In the genomic region with DNA sequence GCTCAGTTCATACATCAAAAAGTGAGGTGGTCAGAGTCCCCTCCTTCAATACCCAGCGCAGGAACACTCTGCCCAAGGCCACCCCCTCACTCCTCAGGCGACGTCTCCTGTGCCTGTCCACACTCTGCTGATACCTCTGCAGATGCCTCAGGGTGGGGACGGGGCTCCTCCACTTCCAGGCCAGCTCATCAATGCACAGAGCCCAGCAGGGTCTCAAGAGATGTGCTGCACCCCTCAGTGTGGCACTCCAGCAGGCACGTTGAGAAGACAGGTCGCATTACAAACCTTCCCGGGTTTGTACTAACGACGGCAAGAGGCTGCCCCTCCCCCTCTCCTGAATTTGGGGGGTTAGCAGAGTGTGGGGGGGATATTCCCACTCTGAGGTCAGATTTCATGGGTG, we compare ENCODE assay signal across 27 cellular contexts.
"Had no signal": no experiment of that assay in that cellular context is flagged by ENCODE, and none has a peak within 500 bp of the region (broad histone marks: within the 10 kb centered on the region; RNA-seq: fewer than 3 reads in every experiment).

No MANE protein-coding gene starts in this region.

- H3K9me3 Mint-ChIP-seq: activated CD4-positive, alpha-beta T cell treated with anti-CD3 and anti-CD28 coated beads, Interleukin-2, amount 10 ng/mL, durations not matched to agents 24 days and 14 days; activated naive CD4-positive, alpha-beta T cell treated with anti-CD3 and anti-CD28 coated beads, Interleukin-2, amount 50 U/mL, for 24 hours; activated T-cell treated with anti-CD3 and anti-CD28 coated beads, Interleukin-2, amount 50 U/mL, for 24 hours; activated T-helper 1 cell treated with anti-CD3 and anti-CD28 coated beads, Interleukin-12 subunit alpha, Interleukin-12 subunit beta, Interleukin-2, Interleukin-4 antibody, amounts not matched to agents 30 ng/mL and 10 ng/mL and 1 ng/mL, durations not matched to agents 14 hours and 24 hours and 36 hours; central memory CD8-positive, alpha-beta T cell; WTC11 had no signal

- H3K27ac ChIP-seq: ascending aorta, body of pancreas had no signal

- DNase-seq: activated CD4-positive, alpha-beta T cell treated with anti-CD3 and anti-CD28 coated beads for 1 hour; activated CD4-positive, alpha-beta T cell treated with anti-CD3 and anti-CD28 coated beads, Interleukin-2, amount 10 ng/mL, durations not matched to agents 24 days and 14 days; activated CD4-positive, alpha-beta T cell treated with anti-CD3 and anti-CD28 coated beads, Interleukin-2, amount 50 U/mL, for 48 hours; activated CD8-positive, alpha-beta memory T cell treated with anti-CD3 and anti-CD28 coated beads, Interleukin-2, amount 10 ng/mL, durations not matched to agents 7 days and 5 days; activated effector memory CD4-positive, alpha-beta T cell treated with Interleukin-2 at 50 U/mL for 16 hours; activated naive CD4-positive, alpha-beta T cell; activated T-cell treated with anti-CD3 and anti-CD28 coated beads, Interleukin-2, amount 50 U/mL, for 24 hours; body of pancreas; MM.1S; NCI-H1105; NCI-H1436; NCI-H1694 treated with DMSO at 0.1 percent for 48 hours; NCI-H2029 treated with DMSO at 0.1 percent for 48 hours; NCI-H510A treated with DMSO at 0.1 percent for 48 hours; NCI-H69; NK-92 treated with Interleukin-12 subunit alpha and Interleukin-12 subunit beta, amount 100 ng/mL, for 24 hours; PC-3; SIG-M5; T-helper 17 cell; T-helper 9 cell had no signal

- H3K36me3 ChIP-seq: ascending aorta had no signal

- FAIRE-seq: bronchial epithelial cell, RCC 7860 had no signal

- H3K36me3 Mint-ChIP-seq: activated CD8-positive, alpha-beta memory T cell treated with anti-CD3 and anti-CD28 coated beads, Interleukin-2, amount 10 ng/mL, durations not matched to agents 7 days and 5 days; activated naive CD4-positive, alpha-beta T cell treated with anti-CD3 and anti-CD28 coated beads, Interleukin-2, amount 50 U/mL, for 24 hours; WTC11 had no signal

- H3K9me3 ChIP-seq: ascending aorta, body of pancreas had no signal

- H3K4me1 Mint-ChIP-seq: activated CD4-positive, alpha-beta T cell treated with anti-CD3 and anti-CD28 coated beads, Interleukin-2, amount 10 ng/mL, durations not matched to agents 24 days and 14 days; activated CD8-positive, alpha-beta memory T cell treated with anti-CD3 and anti-CD28 coated beads, Interleukin-2, amount 10 ng/mL, durations not matched to agents 7 days and 5 days; activated naive CD4-positive, alpha-beta T cell treated with anti-CD3 and anti-CD28 coated beads, Interleukin-2, amount 50 U/mL, for 24 hours; central memory CD8-positive, alpha-beta T cell had no signal

- H3K4me3 ChIP-seq: ascending aorta, body of pancreas had no signal

- ATAC-seq: activated CD8-positive, alpha-beta memory T cell treated with anti-CD3 and anti-CD28 coated beads, Interleukin-2, amount 10 ng/mL, durations not matched to agents 7 days and 5 days; body of pancreas; PC-3; T-helper 17 cell; WTC11 had no signal

- H3K27me3 Mint-ChIP-seq: activated CD4-positive, alpha-beta T cell treated with anti-CD3 and anti-CD28 coated beads, Interleukin-2, amount 10 ng/mL, durations not matched to agents 24 days and 14 days; activated CD8-positive, alpha-beta memory T cell treated with anti-CD3 and anti-CD28 coated beads, Interleukin-2, amount 10 ng/mL, durations not matched to agents 7 days and 5 days had no signal

- H3K4me1 ChIP-seq: ascending aorta, body of pancreas had no signal

- H3K27ac Mint-ChIP-seq: activated CD4-positive, alpha-beta T cell treated with anti-CD3 and anti-CD28 coated beads, Interleukin-2, amount 10 ng/mL, durations not matched to agents 24 days and 14 days; activated CD8-positive, alpha-beta memory T cell treated with anti-CD3 and anti-CD28 coated beads, Interleukin-2, amount 10 ng/mL, durations not matched to agents 7 days and 5 days; activated naive CD4-positive, alpha-beta T cell treated with anti-CD3 and anti-CD28 coated beads, Interleukin-2, amount 50 U/mL, for 24 hours; activated T-cell treated with anti-CD3 and anti-CD28 coated beads, Interleukin-2, amount 50 U/mL, for 24 hours; activated T-helper 1 cell treated with anti-CD3 and anti-CD28 coated beads, Interleukin-12 subunit alpha, Interleukin-12 subunit beta, Interleukin-2, Interleukin-4 antibody, amounts not matched to agents 30 ng/mL and 10 ng/mL and 1 ng/mL, durations not matched to agents 14 hours and 24 hours and 36 hours; T-helper 17 cell had no signal

- H3K4me3 Mint-ChIP-seq: activated CD4-positive, alpha-beta T cell treated with anti-CD3 and anti-CD28 coated beads, Interleukin-2, amount 10 ng/mL, durations not matched to agents 24 days and 14 days; activated CD8-positive, alpha-beta memory T cell treated with anti-CD3 and anti-CD28 coated beads, Interleukin-2, amount 10 ng/mL, durations not matched to agents 7 days and 5 days; activated naive CD4-positive, alpha-beta T cell treated with anti-CD3 and anti-CD28 coated beads, Interleukin-2, amount 50 U/mL, for 24 hours; activated T-cell treated with anti-CD3 and anti-CD28 coated beads, Interleukin-2, amount 50 U/mL, for 24 hours; activated T-helper 1 cell treated with anti-CD3 and anti-CD28 coated beads, Interleukin-12 subunit alpha, Interleukin-12 subunit beta, Interleukin-2, Interleukin-4 antibody, amounts not matched to agents 30 ng/mL and 10 ng/mL and 1 ng/mL, durations not matched to agents 14 hours and 24 hours and 36 hours; central memory CD8-positive, alpha-beta T cell; T-helper 17 cell; WTC11 had no signal

- H3K27me3 ChIP-seq: ascending aorta, body of pancreas had no signal
